ENCODE assay signal across 8 cellular contexts in genomic region chr11:64334764-64335741, GRCh38. TPM values are rescaled to one million over a fixed set of nuclear protein-coding genes. Genes with fewer than 3 reads are reported as not detected.
A peak's percentile ranks its signal among the peaks of the same experiment; 100 is the strongest.
DNase-seq lines count a peak whose midpoint lies in the region; ATAC-seq and TF ChIP-seq lines count a peak whose summit lies in the region.

No MANE protein-coding gene starts in this region.

- DNase-seq in D341Med (ENCODE audit: low spot score), result peak; percentile 88
- peak; percentile 60 for DNase-seq in NCI-H2107 (lab: John Stamatoyannopoulos, UW)
- DNase-seq in WERI-Rb-1, result peak; percentile 97
- peak; percentile 92 for DNase-seq in hepatocyte (ENCODE audit: low spot score)
- peak; percentile 85 for DNase-seq in upper lobe of right lung
- no peak for DNase-seq in activated naive CD4-positive, alpha-beta T cell treated with anti-CD3 and anti-CD28 coated beads, Interleukin-2, amount 10 ng/mL, durations not matched to agents 7 days and 5 days

- H4K20me1 ChIP-seq in hepatocyte (ENCODE audit: insufficient read depth, poor library complexity, severe bottlenecking), result no peaks in the 10 kb centered on the region

- no peaks in the 10 kb centered on the region for H3K27me3 Mint-ChIP-seq in activated naive CD4-positive, alpha-beta T cell treated with anti-CD3 and anti-CD28 coated beads, Interleukin-2, amount 10 ng/mL, durations not matched to agents 7 days and 5 days

- H3K4me1 ChIP-seq in hepatocyte (ENCODE audit: insufficient read depth) (peaks cover 5% of the 10 kb centered on the region), upper lobe of right lung (peaks cover 10% of the 10 kb centered on the region)

- H3K27ac ChIP-seq in WERI-Rb-1 (peak overlapping the region; percentile 40), hepatocyte (peak overlapping the region; percentile 74), upper lobe of right lung (no peak overlapping the region)

- WGBS in hepatocyte (ENCODE audit: low lambda C conversion rate, missing lambda C conversion rate), result 43% methylated on average over 13 of the region's 13 CpGs

- H3K4me1 Mint-ChIP-seq in activated naive CD4-positive, alpha-beta T cell treated with anti-CD3 and anti-CD28 coated beads, Interleukin-2, amount 10 ng/mL, durations not matched to agents 7 days and 5 days, result peaks cover 36% of the 10 kb centered on the region

- no peak for TF ChIP-seq CTCF in WERI-Rb-1 (IDR thresholded peaks at IDR 0.05; ENCODE audit: low read depth, low read length)
- no peak for TF ChIP-seq CTCF in hepatocyte (IDR thresholded peaks at IDR 0.05; ENCODE audit: poor library complexity)
- TF ChIP-seq CTCF in upper lobe of right lung (IDR thresholded peaks at IDR 0.05), result no peak

- no peaks in the 10 kb centered on the region for H3K79me2 ChIP-seq in hepatocyte

- no peaks in the 10 kb centered on the region for H3K9me3 Mint-ChIP-seq in activated naive CD4-positive, alpha-beta T cell treated with anti-CD3 and anti-CD28 coated beads, Interleukin-2, amount 10 ng/mL, durations not matched to agents 7 days and 5 days

- H3K4me3 ChIP-seq in WERI-Rb-1 (ENCODE audit: low read depth, low read length), result no peak overlapping the region
- no peak overlapping the region for H3K4me3 ChIP-seq in hepatocyte
- H3K4me3 ChIP-seq in upper lobe of right lung, result no peak overlapping the region

- no peak overlapping the region for H3K4me2 ChIP-seq in hepatocyte

- ATAC-seq in GM18909 (IDR thresholded peaks at IDR 0.05; ENCODE audit: poor library complexity, unreplicated experiment), result peak; percentile 81
- ATAC-seq in HG03045 (IDR thresholded peaks at IDR 0.05; ENCODE audit: unreplicated experiment), result peak; percentile 68
- ATAC-seq in upper lobe of right lung, result peak; percentile 86

- H3K36me3 ChIP-seq in WERI-Rb-1 (no peaks in the 10 kb centered on the region), hepatocyte (replicated peaks; ENCODE audit: insufficient read depth, low read depth) (no peaks in the 10 kb centered on the region), upper lobe of right lung (no peaks in the 10 kb centered on the region)

- no peak overlapping the region for H3K4me3 Mint-ChIP-seq in activated naive CD4-positive, alpha-beta T cell treated with anti-CD3 and anti-CD28 coated beads, Interleukin-2, amount 10 ng/mL, durations not matched to agents 7 days and 5 days

- H3K36me3 Mint-ChIP-seq in activated naive CD4-positive, alpha-beta T cell treated with anti-CD3 and anti-CD28 coated beads, Interleukin-2, amount 10 ng/mL, durations not matched to agents 7 days and 5 days, result peaks cover 17% of the 10 kb centered on the region

- no peak overlapping the region for H3K27ac Mint-ChIP-seq in activated naive CD4-positive, alpha-beta T cell treated with anti-CD3 and anti-CD28 coated beads, Interleukin-2, amount 10 ng/mL, durations not matched to agents 7 days and 5 days

- no peaks in the 10 kb centered on the region for H3K9me2 ChIP-seq in hepatocyte (replicated peaks; ENCODE audit: insufficient read depth)

- CTCF ChIA-PET in activated naive CD4-positive, alpha-beta T cell treated with anti-CD3 and anti-CD28 coated beads, Interleukin-2, amount 10 ng/mL, durations not matched to agents 7 days and 5 days (lab: Charles Lee), result interaction anchor here (0.7 to 0.9 kb wide), 2 partner anchors 17 to 18 kb away, joined by 4 read pairs; partner anchors contain the start of genes PRDX5 and TRMT112

- H3K27me3 ChIP-seq in WERI-Rb-1 (ENCODE audit: insufficient read depth, low read depth, severe bottlenecking), result no peaks in the 10 kb centered on the region
- H3K27me3 ChIP-seq in hepatocyte, result no peaks in the 10 kb centered on the region
- H3K27me3 ChIP-seq in upper lobe of right lung, result no peaks in the 10 kb centered on the region

- no peaks in the 10 kb centered on the region for H3K9me3 ChIP-seq in WERI-Rb-1 (ENCODE audit: severe bottlenecking)
- no peaks in the 10 kb centered on the region for H3K9me3 ChIP-seq in hepatocyte (ENCODE audit: low read depth)
- H3K9me3 ChIP-seq in upper lobe of right lung, result no peaks in the 10 kb centered on the region

- H2AFZ ChIP-seq in hepatocyte, result no peak overlapping the region

- intact Hi-C loops in upper lobe of right lung (cut with DNase I), result no loop called here

RNA-seq across cellular contexts. Expression of gene CCDC88B, which starts 5.0 kb away (rescaled TPM):
- total RNA-seq in hepatocyte, result 4.9 TPM in 2 replicates
- 9.1 and 10.0 TPM in 2 replicates for polyA plus RNA-seq in hepatocyte
- 20.7 TPM for total RNA-seq in upper lobe of right lung

RNA-seq across cellular contexts. Expression of gene PRDX5, which starts 17.1 kb away (rescaled TPM):
- total RNA-seq in hepatocyte, result 261 and 267 TPM in 2 replicates
- polyA plus RNA-seq in hepatocyte, result 517 and 542 TPM in 2 replicates
- total RNA-seq in upper lobe of right lung, result 176 TPM

RNA-seq across cellular contexts. Expression of gene TRMT112, which starts 17.7 kb away (rescaled TPM):
- total RNA-seq in hepatocyte, result 210 and 244 TPM in 2 replicates
- 292 and 311 TPM in 2 replicates for polyA plus RNA-seq in hepatocyte
- total RNA-seq in upper lobe of right lung, result 168 TPM

RNA-seq across cellular contexts. Expression of gene RPS6KA4, which starts 23.9 kb away (rescaled TPM):
- 31.3 and 35.9 TPM in 2 replicates for total RNA-seq in hepatocyte
- polyA plus RNA-seq in hepatocyte, result 44.0 and 44.8 TPM in 2 replicates
- 42.4 TPM for total RNA-seq in upper lobe of right lung

RNA-seq across cellular contexts. Expression of gene ESRRA, which starts 29.7 kb away (rescaled TPM):
- total RNA-seq in hepatocyte, result 52.1 and 62.0 TPM in 2 replicates
- 51.3 and 57.4 TPM in 2 replicates for polyA plus RNA-seq in hepatocyte
- 51.9 TPM for total RNA-seq in upper lobe of right lung
